ENCODE assay signal across 8 cellular contexts in genomic region chr3:171366043-171366442, GRCh38.
"Had no signal": no experiment of that assay in that cellular context is flagged by ENCODE, and none has a peak within 500 bp of the region (broad histone marks: within the 10 kb centered on the region; RNA-seq: fewer than 3 reads in every experiment).

No MANE protein-coding gene starts in this region.

- H2AFZ ChIP-seq: GM23338 had no signal

- FAIRE-seq: H1, H54, HTR-8/SVneo, K562 had no signal

- ATAC-seq: GM23338, K562 had no signal

- H3K4me3 ChIP-seq: GM23338, K562 had no signal

- DNase-seq: H9, HCEC 1CT, IMR-90 had no signal

- H3K4me2 ChIP-seq: GM23338 had no signal
